ENCODE assay signal across 17 cellular contexts in genomic region chr6:168018664-168019063, GRCh38. TPM values are rescaled to one million over a fixed set of nuclear protein-coding genes. Genes with fewer than 3 reads are reported as not detected.
DNase-seq lines count a peak whose midpoint lies in the region; ATAC-seq and TF ChIP-seq lines count a peak whose summit lies in the region.
"Had no signal": no experiment of that assay in that cellular context is flagged by ENCODE, and none has a peak within 500 bp of the region (broad histone marks: within the 10 kb centered on the region; RNA-seq: fewer than 3 reads in every experiment).

No MANE protein-coding gene starts in this region.

- no peak overlapping the region for H3K18ac ChIP-seq in mesendoderm (ENCODE audit: low read length)

- H3K4me1 ChIP-seq in vagina (no peaks in the 10 kb centered on the region), body of pancreas (no peaks in the 10 kb centered on the region), mesendoderm (ENCODE audit: control insufficient read depth, low read depth, low read length) (no peaks in the 10 kb centered on the region)
- H3K4me1 ChIP-seq: A549, Caco-2 had no signal

- H3K9ac ChIP-seq in mesendoderm (ENCODE audit: low read length), result no peak overlapping the region

- peaks cover 13% of the 10 kb centered on the region for H3K9me3 Mint-ChIP-seq in osteocyte (ENCODE audit: unreplicated experiment)
- H3K9me3 Mint-ChIP-seq in activated CD4-positive, alpha-beta T cell treated with anti-CD3 and anti-CD28 coated beads, Interleukin-2, amount 10 ng/mL, durations not matched to agents 24 days and 14 days, result peaks cover 4% of the 10 kb centered on the region
- H3K9me3 Mint-ChIP-seq: GM23338 had no signal

- no peak overlapping the region for H2AK5ac ChIP-seq in mesendoderm (ENCODE audit: low read length)

- no peak overlapping the region for H3K4ac ChIP-seq in mesendoderm (ENCODE audit: low read depth, low read length)

- H3K4me1 Mint-ChIP-seq in osteocyte (ENCODE audit: unreplicated experiment), result peaks cover 8% of the 10 kb centered on the region
- H3K4me1 Mint-ChIP-seq in activated CD4-positive, alpha-beta T cell treated with anti-CD3 and anti-CD28 coated beads, Interleukin-2, amount 10 ng/mL, durations not matched to agents 24 days and 14 days, result no peaks in the 10 kb centered on the region

- no peaks in the 10 kb centered on the region for H3K9me3 ChIP-seq in vagina
- H3K9me3 ChIP-seq in body of pancreas, result no peaks in the 10 kb centered on the region
- H3K9me3 ChIP-seq: A549 had no signal

- H3K36me3 ChIP-seq in vagina (no peaks in the 10 kb centered on the region), body of pancreas (replicated peaks in 1 of 2; ENCODE audit: insufficient read depth in 1 of 2, low read depth in 2 of 2) (no peaks in the 10 kb centered on the region), mesendoderm (ENCODE audit: control insufficient read depth, insufficient read depth, low read length) (no peaks in the 10 kb centered on the region)

- H3K27me3 ChIP-seq in vagina (no peaks in the 10 kb centered on the region), body of pancreas (no peaks in the 10 kb centered on the region), mesendoderm (ENCODE audit: insufficient read depth, low read length, poor library complexity) (no peaks in the 10 kb centered on the region)

- TF ChIP-seq POLR2A in vagina (IDR thresholded peaks at IDR 0.05) (no peak), body of pancreas (IDR thresholded peaks at IDR 0.05) (no peak)

- H3K4me2 ChIP-seq in mesendoderm (ENCODE audit: low read length), result no peak overlapping the region
- H3K4me2 ChIP-seq: A549, GM23338 had no signal

- H3K27ac Mint-ChIP-seq in osteocyte (ENCODE audit: unreplicated experiment), result no peak overlapping the region
- no peak overlapping the region for H3K27ac Mint-ChIP-seq in activated CD4-positive, alpha-beta T cell treated with anti-CD3 and anti-CD28 coated beads, Interleukin-2, amount 10 ng/mL, durations not matched to agents 24 days and 14 days
- H3K27ac Mint-ChIP-seq: CD4-positive, alpha-beta T cell; GM23338 had no signal

- TF ChIP-seq CTCF in osteocyte (IDR thresholded peaks at IDR 0.05) (no peak), vagina (IDR thresholded peaks at IDR 0.05) (no peak), body of pancreas (IDR thresholded peaks at IDR 0.05) (no peak)

- no peak overlapping the region for H2BK120ac ChIP-seq in mesendoderm (ENCODE audit: low read depth, low read length)

- no peak overlapping the region for H4K5ac ChIP-seq in mesendoderm (ENCODE audit: low read length)

- DNase-seq in cardiac septum (ENCODE audit: low spot score) (peak; percentile 57), left cardiac atrium (no peak), islet precursor cell (peak; percentile 46), osteocyte (ENCODE audit: extremely low spot score, unreplicated experiment) (peak; percentile 68), vagina (ENCODE audit: extremely low spot score in 2 of 2) (peak; percentile 61 to 69), body of pancreas (no peak), mesendoderm (no peak)
- no peak for DNase-seq in activated CD4-positive, alpha-beta T cell treated with anti-CD3 and anti-CD28 coated beads, Interleukin-2, amount 10 ng/mL, durations not matched to agents 24 days and 14 days
- DNase-seq: AML-193; Caco-2; CD4-positive, alpha-beta T cell; H7 had no signal

- H3K36me3 Mint-ChIP-seq in osteocyte (ENCODE audit: unreplicated experiment), result no peaks in the 10 kb centered on the region
- no peaks in the 10 kb centered on the region for H3K36me3 Mint-ChIP-seq in activated CD4-positive, alpha-beta T cell treated with anti-CD3 and anti-CD28 coated beads, Interleukin-2, amount 10 ng/mL, durations not matched to agents 24 days and 14 days (ENCODE audit: low read depth)

- H3K4me3 ChIP-seq in vagina (no peak overlapping the region), body of pancreas (no peak overlapping the region), mesendoderm (ENCODE audit: low read length) (no peak overlapping the region)
- H3K4me3 ChIP-seq: A549, GM23338 had no signal

- WGBS in body of pancreas, 2 donors, result 77 to 87% methylated on average over 13 to 15 of the region's 15 CpGs
- WGBS in mesendoderm (ENCODE audit: extremely low coverage, insufficient coverage, low lambda C conversion rate), result no CpG with 5 or more reads among the region's 15 CpGs

- no peak overlapping the region for H4K8ac ChIP-seq in mesendoderm (ENCODE audit: low read depth, low read length)

- no peak overlapping the region for H2BK5ac ChIP-seq in mesendoderm (ENCODE audit: low read length)

- intact Hi-C loops in cardiac septum (cut with DNase I), result no loop called here
- intact Hi-C loops in left cardiac atrium (cut with DNase I), result no loop called here
- intact Hi-C loops in vagina (cut with DNase I), result no loop called here
- intact Hi-C loops in activated CD4-positive, alpha-beta T cell treated with anti-CD3 and anti-CD28 coated beads, Interleukin-2, amount 10 ng/mL, durations not matched to agents 24 days and 14 days (cut with micrococcal nuclease), result no loop called here
- intact Hi-C loops in body of pancreas (cut with DNase I), result no loop called here

- ATAC-seq in left cardiac atrium (no peak), body of pancreas (no peak)
- ATAC-seq: A549, GM23338 had no signal

- H3K56ac ChIP-seq in mesendoderm (ENCODE audit: low read length), result no peak overlapping the region

- no peak overlapping the region for H2BK15ac ChIP-seq in mesendoderm (replicated peaks; ENCODE audit: low read depth)

- no peaks in the 10 kb centered on the region for H3K79me2 ChIP-seq in mesendoderm (ENCODE audit: control insufficient read depth, insufficient read depth, low read length)

- H3K79me1 ChIP-seq in mesendoderm (ENCODE audit: low read length), result no peaks in the 10 kb centered on the region

- H3K27me3 Mint-ChIP-seq in osteocyte (ENCODE audit: unreplicated experiment), result peaks cover 34% of the 10 kb centered on the region
- no peaks in the 10 kb centered on the region for H3K27me3 Mint-ChIP-seq in activated CD4-positive, alpha-beta T cell treated with anti-CD3 and anti-CD28 coated beads, Interleukin-2, amount 10 ng/mL, durations not matched to agents 24 days and 14 days

- H3K23ac ChIP-seq in mesendoderm (ENCODE audit: low read length), result no peak overlapping the region

- H3K4me3 Mint-ChIP-seq in osteocyte (ENCODE audit: unreplicated experiment), result no peak overlapping the region
- H3K4me3 Mint-ChIP-seq in activated CD4-positive, alpha-beta T cell treated with anti-CD3 and anti-CD28 coated beads, Interleukin-2, amount 10 ng/mL, durations not matched to agents 24 days and 14 days, result no peak overlapping the region
- H3K4me3 Mint-ChIP-seq: CD4-positive, alpha-beta T cell; GM23338 had no signal

- H3K27ac ChIP-seq in vagina (no peak overlapping the region), body of pancreas (no peak overlapping the region), mesendoderm (ENCODE audit: low read depth, low read length) (no peak overlapping the region)
- H3K27ac ChIP-seq: 22Rv1, A549, C4-2B had no signal

RNA-seq across cellular contexts. Expression of gene KIF25, which starts 21.2 kb away (rescaled TPM):
- 0.24 TPM for total RNA-seq in cardiac septum
- under 1 TPM; 0.34 to 0.44 TPM for total RNA-seq in left cardiac atrium
- total RNA-seq in osteocyte, result not detected in 2 replicates
- total RNA-seq in vagina, result not detected
- total RNA-seq in activated CD4-positive, alpha-beta T cell treated with anti-CD3 and anti-CD28 coated beads, Interleukin-2, amount 10 ng/mL, durations not matched to agents 24 days and 14 days, result not detected in 2 replicates
- total RNA-seq in body of pancreas, result 1 to 10 TPM in 1 of 2 donors, not detected in 1; 1.8 TPM
- polyA plus RNA-seq in mesendoderm (2013, experiment 1 of 2), result 0.24 TPM
- 0.31 TPM for polyA plus RNA-seq in mesendoderm (2013, experiment 2 of 2)
- total RNA-seq: Caco-2; CD4-positive, alpha-beta T cell had no signal
- polyA plus RNA-seq: BJ had no signal

Comparison
In these comparisons a context has a peak if more than half of its experiments do, and no peak if none do; other contexts are left out.
1. DNase-seq: peak in cardiac septum (single experiment), islet precursor cell (single experiment), osteocyte (single experiment) and vagina (2 of 2); none in left cardiac atrium (single experiment), activated CD4-positive, alpha-beta T cell treated with anti-CD3 and anti-CD28 coated beads, Interleukin-2, amount 10 ng/mL, durations not matched to agents 24 days and 14 days (single experiment), body of pancreas (0 of 4) and mesendoderm (single experiment).